In genomic region chr7:158911734-158912133, GRCh38 we compare ENCODE assay signal across 23 cellular contexts.
"Had no signal": no experiment of that assay in that cellular context is flagged by ENCODE, and none has a peak within 500 bp of the region (broad histone marks: within the 10 kb centered on the region; RNA-seq: fewer than 3 reads in every experiment).

No MANE protein-coding gene starts in this region.

- H3K4me3 Mint-ChIP-seq: stimulated activated memory B cell treated with anti-CD40 and anti-IgM and Interleukin-4, amounts not matched to agents 10 μg/mL and 1 μg/mL and 100 μg/mL, for 72 hours; stimulated activated naive CD8-positive, alpha-beta T cell treated with anti-CD3 and anti-CD28 coated beads, Interleukin-15, Interleukin-2, amounts not matched to agents 100 ng/mL and 50 ng/mL, for 24 hours had no signal

- H3K4me1 ChIP-seq: left lung, spleen, tibial artery, upper lobe of left lung, uterus had no signal

- ATAC-seq: left lung; sciatic nerve; stimulated activated memory B cell treated with anti-CD40 and anti-IgM and Interleukin-4, amounts not matched to agents 10 μg/mL and 1 μg/mL and 100 μg/mL, for 72 hours had no signal

- H3K4me3 ChIP-seq: dorsolateral prefrontal cortex, left lung, lung, spleen, tibial artery, upper lobe of left lung, uterus had no signal

- DNase-seq: cortex of kidney; dorsolateral prefrontal cortex; effector CD8-positive, alpha-beta T cell; foreskin melanocyte; head of caudate nucleus; hypothalamus; kidney glomerular epithelial cell; left lung; mesenchymal stem cell; midbrain; spleen; stimulated activated CD4-positive, alpha-beta T cell treated with anti-CD3 and anti-CD28 coated beads, Interleukin-15, amount 100 ng/mL, for 24 hours; stimulated activated CD4-positive, alpha-beta T cell treated with anti-CD3 and anti-CD28 coated beads, Interleukin-1b, Interleukin-23, amount 100 ng/mL, for 48 hours; stimulated activated CD4-positive, alpha-beta T cell treated with anti-CD3 and anti-CD28 coated beads, Interleukin-4, amount 100 ng/mL, for 24 hours; tibial artery; upper lobe of left lung; uterus had no signal

- H3K27me3 Mint-ChIP-seq: stimulated activated memory B cell treated with anti-CD40 and anti-IgM and Interleukin-4, amounts not matched to agents 10 μg/mL and 1 μg/mL and 100 μg/mL, for 72 hours; stimulated activated naive CD8-positive, alpha-beta T cell treated with anti-CD3 and anti-CD28 coated beads, Interleukin-15, Interleukin-2, amounts not matched to agents 100 ng/mL and 50 ng/mL, for 24 hours had no signal

- FAIRE-seq: islet of Langerhans had no signal

- H3K27ac Mint-ChIP-seq: stimulated activated memory B cell treated with anti-CD40 and anti-IgM and Interleukin-4, amounts not matched to agents 10 μg/mL and 1 μg/mL and 100 μg/mL, for 72 hours; stimulated activated naive CD8-positive, alpha-beta T cell treated with anti-CD3 and anti-CD28 coated beads, Interleukin-15, Interleukin-2, amounts not matched to agents 100 ng/mL and 50 ng/mL, for 24 hours had no signal

- H3K9me3 ChIP-seq: tibial artery, uterus had no signal

- H3K36me3 ChIP-seq: neutrophil, uterus had no signal

- H3K9me3 Mint-ChIP-seq: stimulated activated memory B cell treated with anti-CD40 and anti-IgM and Interleukin-4, amounts not matched to agents 10 μg/mL and 1 μg/mL and 100 μg/mL, for 72 hours; stimulated activated naive CD8-positive, alpha-beta T cell treated with anti-CD3 and anti-CD28 coated beads, Interleukin-15, Interleukin-2, amounts not matched to agents 100 ng/mL and 50 ng/mL, for 24 hours had no signal

- H3K27ac ChIP-seq: left lung, neutrophil, spleen, tibial artery, upper lobe of left lung, uterus had no signal

- H3K27me3 ChIP-seq: dorsolateral prefrontal cortex, left lung, neutrophil, spleen, tibial artery, upper lobe of left lung, uterus had no signal
